Comparison of ENCODE assay signal across 8 cellular contexts in genomic region chr12:32897276-32897615, GRCh38. TPM values are rescaled to one million over a fixed set of nuclear protein-coding genes. Genes with fewer than 3 reads are reported as not detected.
DNase-seq lines count a peak whose midpoint lies in the region; ATAC-seq and TF ChIP-seq lines count a peak whose summit lies in the region.

No MANE protein-coding gene starts in this region.

- WGBS in transverse colon (ENCODE audit: low coverage in 1 of 2), 2 donors = 6 to 11% methylated on average over 3 to 6 of the region's 6 CpGs

- TF ChIP-seq CTCF in MCF 10A (IDR thresholded peaks at IDR 0.05; ENCODE audit: unreplicated experiment) = no peak
- no peak for TF ChIP-seq CTCF in transverse colon (IDR thresholded peaks at IDR 0.05)

- H3K27ac Mint-ChIP-seq in activated naive CD4-positive, alpha-beta T cell treated with anti-CD3 and anti-CD28 coated beads, Interleukin-2, amount 50 U/mL, for 24 hours = no peak overlapping the region
- peak overlapping the region; percentile 96 for H3K27ac Mint-ChIP-seq in MCF 10A (ENCODE audit: low read depth, unreplicated experiment)
- no peak overlapping the region for H3K27ac Mint-ChIP-seq in memory B cell

- H3K4me3 Mint-ChIP-seq in activated naive CD4-positive, alpha-beta T cell treated with anti-CD3 and anti-CD28 coated beads, Interleukin-2, amount 50 U/mL, for 24 hours = peak overlapping the region; percentile 69
- peak overlapping the region; percentile 94 for H3K4me3 Mint-ChIP-seq in MCF 10A (ENCODE audit: unreplicated experiment)
- H3K4me3 Mint-ChIP-seq in memory B cell = peak overlapping the region; percentile 70

- BruUV-seq in MCF 10A (replicated peaks; lab: Mats Ljungman, UMichigan) = TSS peak; percentile 90

- POLR2A ChIA-PET in MCF 10A (lab: Yijun Ruan, JAX) = interaction anchor here (0.7 to 7.4 kb wide), 7 partner anchors 9 to 142 kb away, joined by 3 to 135 read pairs (median 6); partner anchors contain the start of gene YARS2

- no peak for TF ChIP-seq EP300 in transverse colon (IDR thresholded peaks at IDR 0.05; ENCODE audit: low read depth)

- H3K36me3 Mint-ChIP-seq in activated naive CD4-positive, alpha-beta T cell treated with anti-CD3 and anti-CD28 coated beads, Interleukin-2, amount 50 U/mL, for 24 hours = no peaks in the 10 kb centered on the region
- peaks cover 17% of the 10 kb centered on the region for H3K36me3 Mint-ChIP-seq in MCF 10A (ENCODE audit: insufficient read depth, unreplicated experiment)
- no peaks in the 10 kb centered on the region for H3K36me3 Mint-ChIP-seq in memory B cell

- intact Hi-C loops in MCF 10A (cut with micrococcal nuclease) (loop anchor here (10.0 kb wide), 1 partner anchor 212 kb away; no protein-coding TSS in a partner anchor), transverse colon (cut with DNase I; ENCODE audit: low total_unique reads) (no loop called here)

- peak overlapping the region in 3 of 4 donors; percentile 58 to 82 (median 63) for H3K4me3 ChIP-seq in transverse colon

- H3K36me3 ChIP-seq in transverse colon = no peaks in the 10 kb centered on the region

- CTCF ChIA-PET in MCF 10A (lab: Yijun Ruan, JAX) = interaction anchor here (0.7 to 5.1 kb wide), 6 partner anchors 10 to 443 kb away, joined by 3 to 26 read pairs (median 5); partner anchors contain the start of gene YARS2

- H3K27me3 ChIP-seq in transverse colon = peaks cover 24% of the 10 kb centered on the region

- in situ Hi-C loops in transverse colon (cut with MboI; ENCODE audit: low pct_ligation_motif_present in 1 of 4, low pct_unique_long_range_greater_than_20kb in 1 of 4, low sequenced_read_pairs in 3 of 4) (no loop called here), G401 (cut with HindIII; ENCODE audit: low sequenced_read_pairs) (no loop called here)

- DNase-seq in activated naive CD4-positive, alpha-beta T cell (lab: John Stamatoyannopoulos, UW) = no peak
- DNase-seq in MCF 10A (ENCODE audit: unreplicated experiment) = no peak
- no peak for DNase-seq in memory B cell (ENCODE audit: low spot score in 2 of 2)
- DNase-seq in transverse colon = no peak
- no peak for DNase-seq in G401 (ENCODE audit: low spot score)

- peaks cover 43% of the 10 kb centered on the region for H3K27me3 Mint-ChIP-seq in activated naive CD4-positive, alpha-beta T cell treated with anti-CD3 and anti-CD28 coated beads, Interleukin-2, amount 50 U/mL, for 24 hours
- no peaks in the 10 kb centered on the region for H3K27me3 Mint-ChIP-seq in MCF 10A (ENCODE audit: insufficient read depth, unreplicated experiment)
- peaks cover 38% of the 10 kb centered on the region for H3K27me3 Mint-ChIP-seq in memory B cell

- no peaks in the 10 kb centered on the region for H3K9me3 Mint-ChIP-seq in activated naive CD4-positive, alpha-beta T cell treated with anti-CD3 and anti-CD28 coated beads, Interleukin-2, amount 50 U/mL, for 24 hours
- H3K9me3 Mint-ChIP-seq in MCF 10A (ENCODE audit: unreplicated experiment) (no peaks in the 10 kb centered on the region), memory B cell (no peaks in the 10 kb centered on the region)

- TF ChIP-seq POLR2A in transverse colon (IDR thresholded peaks at IDR 0.05) = peak; percentile 17

- peak overlapping the region; percentile 87 to 94 (median 91) for H3K27ac ChIP-seq in transverse colon

- H3K4me1 Mint-ChIP-seq in activated naive CD4-positive, alpha-beta T cell treated with anti-CD3 and anti-CD28 coated beads, Interleukin-2, amount 50 U/mL, for 24 hours = peaks cover 20% of the 10 kb centered on the region
- peaks cover 35% of the 10 kb centered on the region for H3K4me1 Mint-ChIP-seq in MCF 10A (ENCODE audit: insufficient read depth, unreplicated experiment)
- peaks cover 12% of the 10 kb centered on the region for H3K4me1 Mint-ChIP-seq in memory B cell

- peaks cover 0 to 66% (median 26%) of the 10 kb centered on the region in 4 donors for H3K4me1 ChIP-seq in transverse colon

- no peaks in the 10 kb centered on the region for H3K9me3 ChIP-seq in transverse colon

- ATAC-seq in memory B cell (ENCODE audit: low read depth) (no peak), HG03439 (IDR thresholded peaks at IDR 0.05; ENCODE audit: unreplicated experiment) (no peak), GM21786 (IDR thresholded peaks at IDR 0.05; ENCODE audit: unreplicated experiment) (no peak)

RNA-seq across cellular contexts. Expression of gene PKP2, which starts 0.7 kb away (rescaled TPM):
- total RNA-seq in MCF 10A (2022) (58.5 and 88.0 TPM in 2 replicates), transverse colon (100 to 1,000 TPM in 3 of 4 donors, 10 to 100 TPM in 1; 92.0 to 253 (median 108) TPM)
- total RNA-seq in G401 (2014; rRNA removed; shearing (Covaris generic)) = 6.5 and 10.2 TPM in 2 replicates
